Comparison of ENCODE assay signal across 13 cellular contexts in the genomic region with DNA sequence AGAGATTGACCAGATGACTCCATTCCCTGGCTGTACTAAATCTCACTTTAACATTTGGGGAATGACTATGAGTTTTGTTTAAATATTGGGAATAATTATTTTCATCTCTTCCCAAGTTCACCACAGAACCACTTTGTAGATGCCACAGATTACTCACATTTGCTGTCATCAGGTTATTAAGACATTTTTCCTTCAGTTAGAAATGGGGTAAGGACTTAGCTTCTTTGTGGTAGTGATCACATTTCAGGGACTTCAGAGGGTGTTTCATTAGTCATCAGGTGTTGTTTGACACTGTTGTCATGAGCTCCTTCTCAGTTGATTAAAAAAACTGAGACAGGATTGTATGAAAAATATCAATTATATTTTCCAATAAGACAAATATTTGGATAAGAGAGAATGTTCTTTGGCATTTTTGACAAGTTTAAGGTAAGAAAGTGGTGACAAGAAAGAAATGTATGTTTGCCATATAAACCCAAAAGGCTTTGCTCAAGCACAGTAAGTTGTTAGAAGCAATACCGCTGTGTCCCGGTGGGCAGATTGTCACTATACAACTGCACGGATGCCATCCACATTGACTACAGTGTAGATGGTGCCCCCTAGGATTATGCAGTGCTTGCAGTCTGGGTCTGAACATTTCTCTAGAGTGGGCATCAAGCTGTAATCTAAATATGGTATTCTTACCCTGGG. TPM values are rescaled to one million over a fixed set of nuclear protein-coding genes. Genes with fewer than 3 reads are reported as not detected.
DNase-seq lines count a peak whose midpoint lies in the region; FAIRE-seq and TF ChIP-seq lines count a peak whose summit lies in the region.
"Had no signal": no experiment of that assay in that cellular context is flagged by ENCODE, and none has a peak within 500 bp of the region (broad histone marks: within the 10 kb centered on the region; RNA-seq: fewer than 3 reads in every experiment).

No MANE protein-coding gene starts in this region.

- no peak overlapping the region for H2AFZ ChIP-seq in keratinocyte (ENCODE audit: control insufficient read depth, low read length)

- H3K9me3 ChIP-seq in keratinocyte (ENCODE audit: control insufficient read depth, low read depth, low read length): no peaks in the 10 kb centered on the region
- H3K9me3 ChIP-seq: Peyer's patch had no signal

- H4K20me1 ChIP-seq in keratinocyte (ENCODE audit: control insufficient read depth, extremely low read depth, insufficient read depth, low read length): no peaks in the 10 kb centered on the region

- H3K4me3 ChIP-seq in keratinocyte (ENCODE audit: control insufficient read depth in 2 of 3, extremely low read depth in 1 of 3, insufficient read depth in 2 of 3, low read depth in 1 of 3, low read length in 3 of 3): peak overlapping the region in 1 of 3 experiments; percentile 54
- H3K4me3 ChIP-seq: Peyer's patch had no signal

- DNase-seq in A172 (ENCODE audit: low spot score): peak; percentile 78
- peak; percentile 90 for DNase-seq in HS-27A (ENCODE audit: low read depth)
- peak; percentile 48 for DNase-seq in amniotic epithelial cell (ENCODE audit: low read depth)
- DNase-seq in keratinocyte (ENCODE audit: low read depth, low spot score): peak; percentile 76
- no peak for DNase-seq in dedifferentiated amniotic fluid mesenchymal stem cell (ENCODE audit: extremely low spot score)
- no peak for DNase-seq in NCI-H1694 (lab: John Stamatoyannopoulos, UW)
- DNase-seq in activated gamma-delta T cell (lab: John Stamatoyannopoulos, UW): no peak
- no peak for DNase-seq in activated CD4-positive, alpha-beta T cell treated with anti-CD3 and anti-CD28 coated beads, Interleukin-2, amount 50 U/mL, for 4 hours
- DNase-seq: NCI-H146; Peyer's patch; stimulated activated naive CD4-positive, alpha-beta T cell; WERI-Rb-1 had no signal

- H3K9me1 ChIP-seq in keratinocyte (ENCODE audit: control insufficient read depth, extremely low read depth, insufficient read depth, low read length): no peaks in the 10 kb centered on the region

- H3K4me1 ChIP-seq in keratinocyte (ENCODE audit: control insufficient read depth, extremely low read depth, insufficient read depth, low read length): peaks cover 24% of the 10 kb centered on the region
- H3K4me1 ChIP-seq: Peyer's patch had no signal

- peak overlapping the region; percentile 62 for H3K9ac ChIP-seq in keratinocyte (ENCODE audit: control insufficient read depth, extremely low read depth, insufficient read depth, low read length)

- peaks cover 26% of the 10 kb centered on the region for H3K79me2 ChIP-seq in keratinocyte (ENCODE audit: control insufficient read depth, insufficient read depth, low read length)

- FAIRE-seq in keratinocyte (lab: Jason Lieb, UNC): peak; percentile 75
- FAIRE-seq: colon had no signal

- peak overlapping the region; percentile 96 for H3K27ac ChIP-seq in keratinocyte (ENCODE audit: control insufficient read depth, insufficient read depth, low read length)
- H3K27ac ChIP-seq: Peyer's patch, WERI-Rb-1 had no signal

- TF ChIP-seq CTCF in keratinocyte (optimal IDR thresholded peaks at IDR 0.05 in 1 of 3, IDR thresholded peaks at IDR 0.05 in 1 of 3, conservative IDR thresholded peaks at IDR 0.05 in 1 of 3; ENCODE audit: extremely low read depth in 1 of 3, insufficient read depth in 2 of 3, low read length in 3 of 3): peak in 2 of 3 experiments; percentile 5 to 26

- H3K27me3 ChIP-seq in keratinocyte (ENCODE audit: control insufficient read depth, extremely low read depth, insufficient read depth, low read length): no peaks in the 10 kb centered on the region
- H3K27me3 ChIP-seq: Peyer's patch had no signal

- no peaks in the 10 kb centered on the region for H3K36me3 ChIP-seq in keratinocyte (ENCODE audit: control insufficient read depth in 2 of 2, extremely low read depth in 1 of 2, insufficient read depth in 2 of 2, low read length in 2 of 2)
- H3K36me3 ChIP-seq: Peyer's patch had no signal

- dilution Hi-C loops in keratinocyte (cut with MboI; ENCODE audit: extremely low pct_ligation_motif_present, low sequenced_read_pairs): no loop called here

- peak overlapping the region; percentile 71 for H3K4me2 ChIP-seq in keratinocyte (ENCODE audit: control insufficient read depth, extremely low read depth, insufficient read depth, low read depth, low read length)

RNA-seq across cellular contexts. Expression of gene FBXL2, which starts 22.3 kb away (rescaled TPM):
- total RNA-seq in A172 (2014; rRNA removed; shearing (Covaris generic)): 30.4 and 33.1 TPM in 2 replicates
- 21.4 to 31.3 TPM (median 25.9 TPM) in 3 replicates for polyA plus RNA-seq in keratinocyte
- polyA plus RNA-seq in keratinocyte (2011; ENCODE audit: low read depth): 8.5 TPM
- polyA plus RNA-seq in keratinocyte (2011; cell fraction: cytosol; rRNA removed): 13.3 and 18.9 TPM in 2 replicates
- polyA plus RNA-seq in keratinocyte (2011; cell fraction: nucleus; rRNA removed): 80.6 and 80.7 TPM in 2 replicates
- 5.9 and 10.7 TPM in 2 replicates for polyA plus RNA-seq in keratinocyte (2012; ENCODE audit: low replicate concordance)
- 30.2 to 46.5 TPM (median 42.4 TPM) in 3 replicates for polyA minus RNA-seq in keratinocyte
- polyA minus RNA-seq in keratinocyte (2011; cell fraction: cytosol; rRNA and poly(A)+ RNA removed): 10.4 TPM
- polyA minus RNA-seq in keratinocyte (2011; cell fraction: nucleus; rRNA and poly(A)+ RNA removed): 33.7 and 57.7 TPM in 2 replicates

Comparison
In these comparisons a context has a peak if more than half of its experiments do, and no peak if none do; other contexts are left out.
1. DNase-seq: peak in A172 (single experiment), HS-27A (single experiment), amniotic epithelial cell (single experiment) and keratinocyte (single experiment); none in dedifferentiated amniotic fluid mesenchymal stem cell (single experiment), NCI-H1694 (single experiment), activated gamma-delta T cell (single experiment) and activated CD4-positive, alpha-beta T cell treated with anti-CD3 and anti-CD28 coated beads, Interleukin-2, amount 50 U/mL, for 4 hours (0 of 2).